In genomic region chr9:37650299-37650872, GRCh38 we compare ENCODE assay signal across 9 cellular contexts. TPM values are rescaled to one million over a fixed set of nuclear protein-coding genes. Genes with fewer than 3 reads are reported as not detected.
A peak's percentile ranks its signal among the peaks of the same experiment; 100 is the strongest.
DNase-seq lines count a peak whose midpoint lies in the region; ATAC-seq and TF ChIP-seq lines count a peak whose summit lies in the region.
"Had no signal": no experiment of that assay in that cellular context is flagged by ENCODE, and none has a peak within 500 bp of the region (broad histone marks: within the 10 kb centered on the region; RNA-seq: fewer than 3 reads in every experiment).

No MANE protein-coding gene starts in this region.

- ATAC-seq in GM21447 (IDR thresholded peaks at IDR 0.05; ENCODE audit: unreplicated experiment), result peak; percentile 19
- ATAC-seq in HG02981 (IDR thresholded peaks at IDR 0.05; ENCODE audit: unreplicated experiment), result no peak
- no peak for ATAC-seq in HG03108 (IDR thresholded peaks at IDR 0.05; ENCODE audit: unreplicated experiment)

- no peaks in the 10 kb centered on the region for H3K27me3 ChIP-seq in SU-DHL-6 (ENCODE audit: low read length)
- H3K27me3 ChIP-seq in hepatocyte, result peaks cover 89% of the 10 kb centered on the region

- H3K9me2 ChIP-seq in SU-DHL-6 (replicated peaks; ENCODE audit: insufficient read depth, low read length) (no peaks in the 10 kb centered on the region), hepatocyte (replicated peaks; ENCODE audit: insufficient read depth) (no peaks in the 10 kb centered on the region)

- H2AFZ ChIP-seq in SU-DHL-6 (ENCODE audit: low read depth, low read length, severe bottlenecking), result no peak overlapping the region
- H2AFZ ChIP-seq in hepatocyte, result no peak overlapping the region

- 28% methylated on average over 25 of the region's 45 CpGs for WGBS in hepatocyte (ENCODE audit: low lambda C conversion rate, missing lambda C conversion rate)

- no peak overlapping the region for H3K9ac ChIP-seq in SU-DHL-6 (ENCODE audit: low read length)

- H4K20me1 ChIP-seq in SU-DHL-6 (ENCODE audit: low read depth, low read length) (no peaks in the 10 kb centered on the region), hepatocyte (ENCODE audit: insufficient read depth, poor library complexity, severe bottlenecking) (no peaks in the 10 kb centered on the region)

- H3K79me2 ChIP-seq in SU-DHL-6 (ENCODE audit: insufficient read depth, low read length), result no peaks in the 10 kb centered on the region
- no peaks in the 10 kb centered on the region for H3K79me2 ChIP-seq in hepatocyte

- no peaks in the 10 kb centered on the region for H3K9me3 ChIP-seq in SU-DHL-6 (ENCODE audit: insufficient read depth, low read length)
- H3K9me3 ChIP-seq in hepatocyte (ENCODE audit: low read depth), result no peaks in the 10 kb centered on the region

- TF ChIP-seq CTCF in SU-DHL-6 (IDR thresholded peaks at IDR 0.05; ENCODE audit: insufficient read depth, low read length, poor library complexity, severe bottlenecking) (no peak), hepatocyte (IDR thresholded peaks at IDR 0.05; ENCODE audit: poor library complexity) (no peak)

- H3K4me1 ChIP-seq in hepatocyte (ENCODE audit: insufficient read depth), result peaks cover 5% of the 10 kb centered on the region

- H3K27ac ChIP-seq in SU-DHL-6 (ENCODE audit: low read depth, low read length), result no peak overlapping the region
- no peak overlapping the region for H3K27ac ChIP-seq in hepatocyte
- H3K27ac ChIP-seq in skin epidermis, result no peak overlapping the region

- H3K4me2 ChIP-seq in SU-DHL-6 (ENCODE audit: low read depth, low read length, poor library complexity, severe bottlenecking) (peak overlapping the region; percentile 32), hepatocyte (peak overlapping the region; percentile 100)

- H3K4me3 ChIP-seq in SU-DHL-6 (ENCODE audit: insufficient read depth, low read length, poor library complexity, severe bottlenecking), result no peak overlapping the region
- no peak overlapping the region for H3K4me3 ChIP-seq in hepatocyte
- peak overlapping the region in 5 of 7 experiments; percentile 4 to 48 (median 34) for H3K4me3 ChIP-seq in skin epidermis

- no peaks in the 10 kb centered on the region for H3K36me3 ChIP-seq in SU-DHL-6 (ENCODE audit: low read length)
- no peaks in the 10 kb centered on the region for H3K36me3 ChIP-seq in hepatocyte (replicated peaks; ENCODE audit: insufficient read depth, low read depth)

- H3F3A ChIP-seq in SU-DHL-6 (ENCODE audit: insufficient read depth), result no peaks in the 10 kb centered on the region

- no peak for DNase-seq in hepatocyte (ENCODE audit: low spot score)
- DNase-seq in NCI-H526 treated with DMSO at 0.1 percent for 48 hours (lab: John Stamatoyannopoulos, UW), result no peak
- DNase-seq in NCI-H1105 (lab: John Stamatoyannopoulos, UW), result no peak

RNA-seq across cellular contexts. Expression of gene FRMPD1, which starts 0.4 kb away (rescaled TPM):
- 0.10 and 0.28 TPM in 2 replicates for total RNA-seq in hepatocyte
- polyA plus RNA-seq in hepatocyte, result 0.36 and 1.2 TPM in 2 replicates
- total RNA-seq: activated CD8-positive, alpha-beta memory T cell treated with anti-CD3 and anti-CD28 coated beads for 36 hours had no signal

RNA-seq across cellular contexts. Expression of gene TOMM5, which starts 58.0 kb away (rescaled TPM):
- total RNA-seq in hepatocyte, result 173 and 187 TPM in 2 replicates
- 283 and 293 TPM in 2 replicates for polyA plus RNA-seq in hepatocyte

Comparison
In these comparisons a context has a peak if more than half of its experiments do, and no peak if none do; other contexts are left out.
1. H3K4me3 ChIP-seq: peak in skin epidermis (5 of 7); none in SU-DHL-6 (single experiment) and hepatocyte (single experiment).